In the genomic region with DNA sequence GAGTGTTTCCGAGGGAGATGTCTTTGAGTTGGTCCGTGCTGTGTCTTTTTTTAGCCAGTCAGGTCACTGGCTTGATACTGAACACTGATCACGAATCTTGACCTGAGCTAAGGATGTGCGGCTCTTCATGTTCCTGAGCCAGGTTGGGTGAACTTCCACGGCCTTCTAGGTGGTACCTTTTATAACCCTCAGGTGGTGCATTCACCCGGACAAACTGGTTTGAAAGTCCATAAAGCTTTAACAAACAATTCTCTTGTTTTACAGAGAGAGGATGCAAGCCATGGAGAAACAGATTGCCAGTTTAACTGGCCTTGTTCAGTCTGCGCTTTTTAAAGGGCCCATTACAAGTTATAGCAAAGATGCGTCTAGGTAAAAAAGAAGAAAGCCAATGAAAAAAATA, we compare ENCODE assay signal across 18 cellular contexts.
"Had no signal": no experiment of that assay in that cellular context is flagged by ENCODE, and none has a peak within 500 bp of the region (broad histone marks: within the 10 kb centered on the region; RNA-seq: fewer than 3 reads in every experiment).

No MANE protein-coding gene starts in this region.

- H3K27me3 Mint-ChIP-seq: activated CD8-positive, alpha-beta memory T cell treated with anti-CD3 and anti-CD28 coated beads, Interleukin-2, amount 10 ng/mL, durations not matched to agents 7 days and 5 days had no signal

- H3K9me3 ChIP-seq: esophagus muscularis mucosa, right atrium auricular region had no signal

- H3K27me3 ChIP-seq: esophagus muscularis mucosa, right atrium auricular region had no signal

- H3K9me3 Mint-ChIP-seq: activated naive CD4-positive, alpha-beta T cell treated with anti-CD3 and anti-CD28 coated beads for 36 hours; activated naive CD8-positive, alpha-beta T cell treated with anti-CD3 and anti-CD28 coated beads, Interleukin-2, amount 50 U/mL, for 24 hours; activated T-helper 2 cell treated with anti-CD3 and anti-CD28 coated beads, Interferon-gamma antibody, Interleukin-2, Interleukin-4, amounts not matched to agents 10 μg/mL and 5 μg/mL and 100 μg/mL, durations not matched to agents 14 hours and 24 hours and 36 hours; nephron; stimulated activated naive CD8-positive, alpha-beta T cell treated with anti-CD3 and anti-CD28 coated beads, Interleukin-15, Interleukin-2, amounts not matched to agents 100 ng/mL and 50 ng/mL, for 24 hours had no signal

- ATAC-seq: activated CD8-positive, alpha-beta memory T cell treated with anti-CD3 and anti-CD28 coated beads, Interleukin-2, amount 10 ng/mL, durations not matched to agents 7 days and 5 days; activated naive CD8-positive, alpha-beta T cell treated with anti-CD3 and anti-CD28 coated beads, Interleukin-2, amount 50 U/mL, for 24 hours; left ventricle myocardium superior had no signal

- H3K4me3 Mint-ChIP-seq: activated CD8-positive, alpha-beta memory T cell treated with anti-CD3 and anti-CD28 coated beads, Interleukin-2, amount 10 ng/mL, durations not matched to agents 7 days and 5 days; activated naive CD4-positive, alpha-beta T cell treated with anti-CD3 and anti-CD28 coated beads for 36 hours; activated naive CD8-positive, alpha-beta T cell treated with anti-CD3 and anti-CD28 coated beads, Interleukin-2, amount 50 U/mL, for 24 hours; nephron; stimulated activated naive CD8-positive, alpha-beta T cell treated with anti-CD3 and anti-CD28 coated beads, Interleukin-15, Interleukin-2, amounts not matched to agents 100 ng/mL and 50 ng/mL, for 24 hours had no signal

- H3K27ac Mint-ChIP-seq: activated CD8-positive, alpha-beta memory T cell treated with anti-CD3 and anti-CD28 coated beads, Interleukin-2, amount 10 ng/mL, durations not matched to agents 7 days and 5 days; activated naive CD4-positive, alpha-beta T cell treated with anti-CD3 and anti-CD28 coated beads for 36 hours; activated naive CD8-positive, alpha-beta T cell treated with anti-CD3 and anti-CD28 coated beads, Interleukin-2, amount 50 U/mL, for 24 hours; activated T-helper 2 cell treated with anti-CD3 and anti-CD28 coated beads, Interferon-gamma antibody, Interleukin-2, Interleukin-4, amounts not matched to agents 10 μg/mL and 5 μg/mL and 100 μg/mL, durations not matched to agents 14 hours and 24 hours and 36 hours; nephron; stimulated activated naive CD8-positive, alpha-beta T cell treated with anti-CD3 and anti-CD28 coated beads, Interleukin-15, Interleukin-2, amounts not matched to agents 100 ng/mL and 50 ng/mL, for 24 hours had no signal

- H3K4me3 ChIP-seq: esophagus muscularis mucosa, right atrium auricular region, skin epidermis had no signal

- H3K4me1 ChIP-seq: esophagus muscularis mucosa, right atrium auricular region had no signal

- DNase-seq: activated CD4-positive, alpha-beta T cell treated with anti-CD3 and anti-CD28 coated beads, Interleukin-2, amount 50 U/mL, for 48 hours; activated CD8-positive, alpha-beta memory T cell treated with anti-CD3 and anti-CD28 coated beads, Interleukin-2, amount 10 ng/mL, durations not matched to agents 7 days and 5 days; activated naive CD4-positive, alpha-beta T cell treated with anti-CD3 and anti-CD28 coated beads for 36 hours; activated naive CD8-positive, alpha-beta T cell treated with anti-CD3 and anti-CD28 coated beads, Interleukin-2, amount 50 U/mL, for 24 hours; activated T-cell treated with anti-CD3 and anti-CD28 coated beads, Interleukin-2, amount 50 U/mL, for 1 hour; aorta; hippocampal formation; kidney; left ventricle myocardium superior; mesenchymal stem cell; nucleus accumbens; posterior cingulate gyrus had no signal

- H3K27ac ChIP-seq: esophagus muscularis mucosa, right atrium auricular region, skin epidermis had no signal

- H3K4me1 Mint-ChIP-seq: activated CD8-positive, alpha-beta memory T cell treated with anti-CD3 and anti-CD28 coated beads, Interleukin-2, amount 10 ng/mL, durations not matched to agents 7 days and 5 days; activated naive CD8-positive, alpha-beta T cell treated with anti-CD3 and anti-CD28 coated beads, Interleukin-2, amount 50 U/mL, for 24 hours had no signal

- H3K36me3 Mint-ChIP-seq: activated CD8-positive, alpha-beta memory T cell treated with anti-CD3 and anti-CD28 coated beads, Interleukin-2, amount 10 ng/mL, durations not matched to agents 7 days and 5 days had no signal
